ENCODE assay signal across 1 cellular context in genomic region chr9:21974542-21975409, GRCh38.
A peak's percentile ranks its signal among the peaks of the same experiment; 100 is the strongest.
TF ChIP-seq lines count a peak whose summit lies in the region.

No MANE protein-coding gene starts in this region.

TF ChIP-seq in HepG2, 621 proteins besides CTCF, POLR2A, EP300 and RAD21 (continued from another document and continues in another):
- TF ChIP-seq SNAPC4 (CRISPR knock-in tag; IDR thresholded peaks at IDR 0.05): no peak
- no peak for TF ChIP-seq CERS6 (CRISPR knock-in tag; IDR thresholded peaks at IDR 0.05)
- TF ChIP-seq ZNF383 (CRISPR knock-in tag; IDR thresholded peaks at IDR 0.05; ENCODE audit: borderline replicate concordance): no peak
- TF ChIP-seq HNRNPLL (IDR thresholded peaks at IDR 0.05; ENCODE audit: low read depth, low read length, poor library complexity, severe bottlenecking): peak; percentile 40
- TF ChIP-seq PLSCR1 (CRISPR knock-in tag; IDR thresholded peaks at IDR 0.05; ENCODE audit: borderline replicate concordance): no peak
- TF ChIP-seq RARG (CRISPR knock-in tag; IDR thresholded peaks at IDR 0.05; ENCODE audit: low read depth): no peak
- no peak for TF ChIP-seq ZBTB40 (IDR thresholded peaks at IDR 0.05)
- no peak for TF ChIP-seq ZBTB40 (CRISPR knock-in tag; IDR thresholded peaks at IDR 0.05)
- no peak for TF ChIP-seq ZNF746 (CRISPR knock-in tag; IDR thresholded peaks at IDR 0.05)
- TF ChIP-seq MXD1 (CRISPR knock-in tag; IDR thresholded peaks at IDR 0.05): no peak
- no peak for TF ChIP-seq ZNF639 (CRISPR knock-in tag; conservative IDR thresholded peaks at IDR 0.05)
- no peak for TF ChIP-seq GPN1 (CRISPR knock-in tag; IDR thresholded peaks at IDR 0.05; ENCODE audit: borderline replicate concordance)
- no peak for TF ChIP-seq MYPOP (CRISPR knock-in tag; IDR thresholded peaks at IDR 0.05)
- peak; percentile 74; the same call in 1 of the 2 replicates for TF ChIP-seq GABPB1 (CRISPR knock-in tag; IDR thresholded peaks at IDR 0.05)
- TF ChIP-seq ATF4 (CRISPR knock-in tag; IDR thresholded peaks at IDR 0.05): no peak
- TF ChIP-seq STAT6 (CRISPR knock-in tag; IDR thresholded peaks at IDR 0.05; ENCODE audit: borderline replicate concordance): no peak
- TF ChIP-seq DBP (CRISPR knock-in tag; IDR thresholded peaks at IDR 0.05; ENCODE audit: not compliant biosample characterization): no peak
- no peak for TF ChIP-seq NFIB (CRISPR knock-in tag; IDR thresholded peaks at IDR 0.05; ENCODE audit: borderline replicate concordance)
- TF ChIP-seq ATF7 (IDR thresholded peaks at IDR 0.05): no peak
- no peak for TF ChIP-seq ATF7 (CRISPR knock-in tag; IDR thresholded peaks at IDR 0.05)
- TF ChIP-seq KLF9 (CRISPR knock-in tag; IDR thresholded peaks at IDR 0.05; ENCODE audit: low read depth): no peak
- 0 out of 2 replicates have a peak, but pooled peaks have one; percentile 44 for TF ChIP-seq HNRNPL (IDR thresholded peaks at IDR 0.05; ENCODE audit: low read depth, low read length)
- 0 out of 2 replicates have a peak, but pooled peaks have one; percentile 23 for TF ChIP-seq GZF1 (CRISPR knock-in tag; IDR thresholded peaks at IDR 0.05)
- TF ChIP-seq ZNF800 (CRISPR knock-in tag; IDR thresholded peaks at IDR 0.05): peak; percentile 40; the same call in 1 of the 2 replicates
- 0 out of 2 replicates have a peak, but pooled peaks have one; percentile 4 for TF ChIP-seq GABPA (IDR thresholded peaks at IDR 0.05; ENCODE audit: low read depth, low read length)
- TF ChIP-seq GABPA (CRISPR knock-in tag; IDR thresholded peaks at IDR 0.05; ENCODE audit: low read depth): 0 out of 2 replicates have a peak, but pooled peaks have one; percentile 14
